In the genomic region with DNA sequence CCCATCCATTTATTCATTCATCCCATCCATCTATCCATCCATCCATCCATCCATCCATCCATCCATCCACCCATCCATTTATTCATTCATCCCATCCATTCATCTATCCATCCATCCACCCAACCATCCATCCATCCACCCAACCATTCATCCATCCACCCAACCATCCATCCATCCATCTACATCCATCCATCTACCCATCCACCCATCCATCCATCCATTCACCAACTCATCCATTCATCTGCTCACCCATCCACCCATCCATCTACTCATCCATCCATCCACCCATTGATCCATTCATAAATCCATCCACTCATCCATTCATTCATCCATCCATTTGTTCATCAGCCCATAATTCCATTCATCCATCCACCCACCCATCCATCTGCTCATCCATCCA, we compare ENCODE assay signal across 21 cellular contexts. TPM values are rescaled to one million over a fixed set of nuclear protein-coding genes. Genes with fewer than 3 reads are reported as not detected.
DNase-seq lines count a peak whose midpoint lies in the region; ATAC-seq, FAIRE-seq and TF ChIP-seq lines count a peak whose summit lies in the region.
"Had no signal": no experiment of that assay in that cellular context is flagged by ENCODE, and none has a peak within 500 bp of the region (broad histone marks: within the 10 kb centered on the region; RNA-seq: fewer than 3 reads in every experiment).

No MANE protein-coding gene starts in this region.

- H3K4me1 Mint-ChIP-seq in activated T-cell treated with anti-CD3 and anti-CD28 coated beads, Interleukin-2, amount 50 U/mL, for 72 hours (ENCODE audit: low read depth) = peaks cover 25% of the 10 kb centered on the region
- H3K4me1 Mint-ChIP-seq: CD4-positive, alpha-beta memory T cell had no signal

- no peaks in the 10 kb centered on the region for H3K36me3 ChIP-seq in bronchial epithelial cell (ENCODE audit: control insufficient read depth, insufficient read depth, low read length)

- peak overlapping the region; percentile 62 for H3K27ac Mint-ChIP-seq in activated T-cell treated with anti-CD3 and anti-CD28 coated beads, Interleukin-2, amount 50 U/mL, for 72 hours
- H3K27ac Mint-ChIP-seq: B cell, H9, HFFc6 had no signal

- no peaks in the 10 kb centered on the region for H3K27me3 ChIP-seq in bronchial epithelial cell (ENCODE audit: control insufficient read depth, insufficient read depth, low read length)

- H3K36me3 Mint-ChIP-seq in activated T-cell treated with anti-CD3 and anti-CD28 coated beads, Interleukin-2, amount 50 U/mL, for 72 hours (ENCODE audit: insufficient read depth in 2 of 2) = peaks cover 13 to 40% of the 10 kb centered on the region in 2 donors

- no peak overlapping the region for H3K4me3 ChIP-seq in bronchial epithelial cell (ENCODE audit: low read depth, low read length)

- DNase-seq in activated T-cell treated with anti-CD3 and anti-CD28 coated beads, Interleukin-2, amount 50 U/mL, for 72 hours = no peak
- DNase-seq in activated T-cell treated with anti-CD3 and anti-CD28 coated beads, Interleukin-2, amount 50 U/mL, for 48 hours = no peak
- DNase-seq in HTR-8/SVneo (ENCODE audit: insufficient read length, low spot score) (no peak), bronchial epithelial cell (ENCODE audit: low read depth) (no peak), urothelium cell line (ENCODE audit: low spot score) (no peak), NCI-H1694 (lab: John Stamatoyannopoulos, UW) (no peak), cerebellum (ENCODE audit: low spot score) (no peak), NCI-H2107 (lab: John Stamatoyannopoulos, UW) (no peak)
- DNase-seq: C1 segment of cervical spinal cord; CD4-positive, alpha-beta memory T cell; COR-L47; DMS153; DND-41; GOT3; H9; HFFc6 had no signal

- ATAC-seq in activated T-cell treated with anti-CD3 and anti-CD28 coated beads, Interleukin-2, amount 50 U/mL, for 72 hours (replicated peaks in 1 of 2) = no peak
- ATAC-seq: HCT116 had no signal

- peak; percentile 72 for FAIRE-seq in HTR-8/SVneo (lab: Jason Lieb, UNC)
- peak; percentile 7 for FAIRE-seq in bronchial epithelial cell (lab: Jason Lieb, UNC)
- FAIRE-seq in urothelium cell line (lab: Jason Lieb, UNC) = peak; percentile 55
- FAIRE-seq: A204.1, G401.6, GM12892 had no signal

- H3K4me3 Mint-ChIP-seq in activated T-cell treated with anti-CD3 and anti-CD28 coated beads, Interleukin-2, amount 50 U/mL, for 72 hours = no peak overlapping the region
- H3K4me3 Mint-ChIP-seq: B cell, H9, HFFc6 had no signal

- no peak for TF ChIP-seq CTCF in bronchial epithelial cell (IDR thresholded peaks at IDR 0.05; ENCODE audit: insufficient read depth, low read length, severe bottlenecking)

- H3K27me3 Mint-ChIP-seq in activated T-cell treated with anti-CD3 and anti-CD28 coated beads, Interleukin-2, amount 50 U/mL, for 72 hours (ENCODE audit: low read depth) = no peaks in the 10 kb centered on the region
- H3K27me3 Mint-ChIP-seq: B cell had no signal

- peaks cover 8 to 10% of the 10 kb centered on the region in 2 donors for H3K9me3 Mint-ChIP-seq in activated T-cell treated with anti-CD3 and anti-CD28 coated beads, Interleukin-2, amount 50 U/mL, for 72 hours
- H3K9me3 Mint-ChIP-seq: HFFc6 had no signal

RNA-seq across cellular contexts. Expression of gene PFKFB3, which starts 56.4 kb away (rescaled TPM):
- 100 to 1,000 TPM; 120 to 153 TPM for total RNA-seq in activated T-cell treated with anti-CD3 and anti-CD28 coated beads, Interleukin-2, amount 50 U/mL, for 72 hours
- total RNA-seq in bronchial epithelial cell (18.7 and 37.0 TPM in 2 replicates), cerebellum (27.0 TPM)
